ENCODE assay signal across 1 cellular context in genomic region chr10:72186213-72186612, GRCh38.
TF ChIP-seq lines count a peak whose summit lies in the region.

No MANE protein-coding gene starts in this region.

TF ChIP-seq in SK-N-SH, 30 proteins besides CTCF, POLR2A, EP300 and RAD21 (continued from another document):
- TF ChIP-seq ZBTB33 (IDR thresholded peaks at IDR 0.05; ENCODE audit: borderline replicate concordance, low read depth) = no peak
